ENCODE assay signal across 10 cellular contexts in genomic region chr19:2044709-2045500, GRCh38.
DNase-seq lines count a peak whose midpoint lies in the region; ATAC-seq and TF ChIP-seq lines count a peak whose summit lies in the region.
"Had no signal": no experiment of that assay in that cellular context is flagged by ENCODE, and none has a peak within 500 bp of the region (broad histone marks: within the 10 kb centered on the region; RNA-seq: fewer than 3 reads in every experiment).

No MANE protein-coding gene starts in this region.

- peaks cover 84% of the 10 kb centered on the region for H3K79me2 ChIP-seq in DOHH2 (ENCODE audit: control insufficient read depth, low read length)
- no peaks in the 10 kb centered on the region for H3K79me2 ChIP-seq in OCI-LY1 (ENCODE audit: insufficient read depth, low read length)

- H3K9ac ChIP-seq in OCI-LY1 (ENCODE audit: low read length) (no peak overlapping the region), endocrine pancreas (ENCODE audit: control insufficient read depth, insufficient read depth, low read length) (peak overlapping the region; percentile 5)

- H3K27ac ChIP-seq in DOHH2 (ENCODE audit: low read depth, low read length) (peak overlapping the region; percentile 56), OCI-LY1 (ENCODE audit: low read depth, low read length, poor library complexity, severe bottlenecking) (peak overlapping the region; percentile 95), skin epidermis (peak overlapping the region in 12 of 21 experiments; percentile 18 to 91 (median 47))

- H3K9me2 ChIP-seq in DOHH2 (replicated peaks; ENCODE audit: control insufficient read depth, low read length) (no peaks in the 10 kb centered on the region), OCI-LY1 (ENCODE audit: low read depth, low read length) (no peaks in the 10 kb centered on the region)

- no peak for ATAC-seq in GM21515 (IDR thresholded peaks at IDR 0.05; ENCODE audit: unreplicated experiment)

- TF ChIP-seq CTCF in DOHH2 (IDR thresholded peaks at IDR 0.05; ENCODE audit: low read depth, low read length, poor library complexity, severe bottlenecking) (no peak), OCI-LY1 (IDR thresholded peaks at IDR 0.05; ENCODE audit: low read length) (no peak)

- H3K4me2 ChIP-seq in DOHH2 (ENCODE audit: low read length) (peak overlapping the region; percentile 98), OCI-LY1 (ENCODE audit: low read length) (no peak overlapping the region)

- H3K4me1 ChIP-seq in DOHH2 (ENCODE audit: control insufficient read depth, low read length) (peaks cover 96% of the 10 kb centered on the region), OCI-LY1 (ENCODE audit: insufficient read depth, low read length, severe bottlenecking) (peaks cover 76% of the 10 kb centered on the region), endocrine pancreas (ENCODE audit: control insufficient read depth, insufficient read depth, low read length) (no peaks in the 10 kb centered on the region)

- H3K9me3 ChIP-seq in DOHH2 (ENCODE audit: control insufficient read depth, insufficient read depth, low read length), result no peaks in the 10 kb centered on the region
- H3K9me3 ChIP-seq in OCI-LY1 (ENCODE audit: low read length), result no peaks in the 10 kb centered on the region
- no peaks in the 10 kb centered on the region for H3K9me3 ChIP-seq in endocrine pancreas (ENCODE audit: control insufficient read depth, low read length)

- H3F3A ChIP-seq in DOHH2 (ENCODE audit: control insufficient read depth, insufficient read depth) (peaks cover 52% of the 10 kb centered on the region), OCI-LY1 (ENCODE audit: insufficient read depth, low read length) (no peaks in the 10 kb centered on the region)

- no peak for DNase-seq in DMS153 (lab: John Stamatoyannopoulos, UW)
- no peak for DNase-seq in GF-D8 (lab: John Stamatoyannopoulos, UW)
- DNase-seq in GOT3 (lab: John Stamatoyannopoulos, UW), result no peak
- DNase-seq: activated T-cell treated with anti-CD3 and anti-CD28 coated beads for 4 hours, NCI-H1048 had no signal

- H2AFZ ChIP-seq in OCI-LY1 (ENCODE audit: low read length), result no peak overlapping the region

- H3K36me3 ChIP-seq in DOHH2 (ENCODE audit: control insufficient read depth, low read length), result peaks cover 95% of the 10 kb centered on the region
- H3K36me3 ChIP-seq in OCI-LY1 (ENCODE audit: insufficient read depth, low read length), result peaks cover 34% of the 10 kb centered on the region; the same call in 1 of the 2 replicates
- H3K36me3 ChIP-seq in endocrine pancreas (ENCODE audit: control insufficient read depth, insufficient read depth, low read length), result no peaks in the 10 kb centered on the region

- H3K4me3 ChIP-seq in DOHH2 (ENCODE audit: low read length) (peak overlapping the region; percentile 37), OCI-LY1 (ENCODE audit: low read depth, low read length, poor library complexity, severe bottlenecking) (no peak overlapping the region), endocrine pancreas (ENCODE audit: control insufficient read depth, insufficient read depth, low read length) (no peak overlapping the region), skin epidermis (no peak overlapping the region)

- H3K27me3 ChIP-seq in DOHH2 (ENCODE audit: control insufficient read depth, low read length) (no peaks in the 10 kb centered on the region), OCI-LY1 (ENCODE audit: insufficient read depth, low read length) (no peaks in the 10 kb centered on the region), endocrine pancreas (ENCODE audit: control insufficient read depth, insufficient read depth, low read length) (no peaks in the 10 kb centered on the region)

- H4K20me1 ChIP-seq in DOHH2 (ENCODE audit: control insufficient read depth, insufficient read depth, low read depth, low read length), result peaks cover 72% of the 10 kb centered on the region
- no peaks in the 10 kb centered on the region for H4K20me1 ChIP-seq in OCI-LY1 (ENCODE audit: insufficient read depth, low read length)
